17 cellular contexts compared by ENCODE assay signal in genomic region chr10:24374134-24374915, GRCh38.
DNase-seq lines count a peak whose midpoint lies in the region; ATAC-seq, FAIRE-seq and TF ChIP-seq lines count a peak whose summit lies in the region.
"Had no signal": no experiment of that assay in that cellular context is flagged by ENCODE, and none has a peak within 500 bp of the region (broad histone marks: within the 10 kb centered on the region; RNA-seq: fewer than 3 reads in every experiment).

No MANE protein-coding gene starts in this region.

- H3K4me3 Mint-ChIP-seq in mesothelial cell of epicardium: no peak overlapping the region
- H3K4me3 Mint-ChIP-seq: IgD-negative memory B cell had no signal

- intact Hi-C loops in psoas muscle (cut with DNase I): loop anchor here in 1 of 2 donors (5.0 kb wide), 1 partner anchor 148 kb away; no protein-coding TSS in a partner anchor

- H3K9me3 ChIP-seq in psoas muscle: no peaks in the 10 kb centered on the region
- H3K9me3 ChIP-seq: Caco-2, vagina had no signal

- no peak for TF ChIP-seq CTCF in bronchial epithelial cell (IDR thresholded peaks at IDR 0.05; ENCODE audit: insufficient read depth, low read length, severe bottlenecking)
- TF ChIP-seq CTCF in mesothelial cell of epicardium (IDR thresholded peaks at IDR 0.05; ENCODE audit: unreplicated experiment): no peak
- TF ChIP-seq CTCF in psoas muscle (IDR thresholded peaks at IDR 0.05): no peak

- peak overlapping the region; percentile 27 for H3K27ac Mint-ChIP-seq in mesothelial cell of epicardium
- H3K27ac Mint-ChIP-seq: IgD-negative memory B cell had no signal

- DNase-seq in Daoy (ENCODE audit: low read depth) (peak; percentile 44), NCI-H526 treated with DMSO at 0.1 percent for 48 hours (lab: John Stamatoyannopoulos, UW) (peak; percentile 73), bronchial epithelial cell (ENCODE audit: low read depth) (peak; percentile 47), mesothelial cell of epicardium (ENCODE audit: low spot score in 2 of 2, unreplicated experiment in 2 of 2) (no peak), psoas muscle (no peak)
- DNase-seq: activated CD4-positive, alpha-beta T cell treated with anti-CD3 and anti-CD28 coated beads, Interleukin-2, amount 50 U/mL, for 1 hour; activated gamma-delta T cell; Caco-2; NCI-H2029; stimulated activated CD4-positive, alpha-beta T cell treated with anti-CD3 and anti-CD28 coated beads, Interleukin-4, amount 100 ng/mL, for 1 hour; substantia nigra had no signal

- H3K36me3 Mint-ChIP-seq in mesothelial cell of epicardium: peaks cover 45% of the 10 kb centered on the region
- H3K36me3 Mint-ChIP-seq: IgD-negative memory B cell had no signal

- WGBS in psoas muscle, 3 donors: 50 to 58% (median 53%) methylated on average over 7 of the region's 7 CpGs

- H3K27ac ChIP-seq in psoas muscle: no peak overlapping the region
- H3K27ac ChIP-seq: vagina had no signal

- H3K27me3 ChIP-seq in bronchial epithelial cell (ENCODE audit: control insufficient read depth, insufficient read depth, low read length) (no peaks in the 10 kb centered on the region), psoas muscle (ENCODE audit: insufficient read depth in 3 of 3, low read length in 2 of 3) (no peaks in the 10 kb centered on the region)
- H3K27me3 ChIP-seq: vagina had no signal

- peaks cover 17% of the 10 kb centered on the region for H3K9me3 Mint-ChIP-seq in mesothelial cell of epicardium

- no peaks in the 10 kb centered on the region for H3K27me3 Mint-ChIP-seq in mesothelial cell of epicardium (ENCODE audit: low read depth)
- H3K27me3 Mint-ChIP-seq: IgD-negative memory B cell had no signal

- no peak for FAIRE-seq in bronchial epithelial cell (lab: Jason Lieb, UNC)
- FAIRE-seq: endothelial cell of umbilical vein had no signal

- no peak overlapping the region for H3K4me3 ChIP-seq in bronchial epithelial cell (ENCODE audit: low read depth, low read length)
- H3K4me3 ChIP-seq in psoas muscle: no peak overlapping the region
- H3K4me3 ChIP-seq: vagina had no signal

- H3K4me1 ChIP-seq in psoas muscle: peaks cover 42% of the 10 kb centered on the region
- H3K4me1 ChIP-seq: vagina had no signal

- ATAC-seq in HG03354 (IDR thresholded peaks at IDR 0.05; ENCODE audit: poor library complexity, severe bottlenecking, unreplicated experiment) (no peak), psoas muscle (no peak), GM21390 (IDR thresholded peaks at IDR 0.05; ENCODE audit: unreplicated experiment) (no peak), GM18502 (IDR thresholded peaks at IDR 0.05; ENCODE audit: poor library complexity, unreplicated experiment) (no peak)

- H3K36me3 ChIP-seq in bronchial epithelial cell (ENCODE audit: control insufficient read depth, insufficient read depth, low read length) (peaks cover 2% of the 10 kb centered on the region), psoas muscle (ENCODE audit: insufficient read depth in 1 of 2, low read depth in 1 of 2) (no peaks in the 10 kb centered on the region)
- H3K36me3 ChIP-seq: vagina had no signal

- H3K4me1 Mint-ChIP-seq in mesothelial cell of epicardium: no peaks in the 10 kb centered on the region
- H3K4me1 Mint-ChIP-seq: IgD-negative memory B cell had no signal

Comparison
In these comparisons a context has a peak if more than half of its experiments do, and no peak if none do; other contexts are left out.
1. DNase-seq: peak in Daoy (single experiment), NCI-H526 treated with DMSO at 0.1 percent for 48 hours (single experiment) and bronchial epithelial cell (single experiment); none in mesothelial cell of epicardium (0 of 2) and psoas muscle (0 of 2).